18 cellular contexts compared by ENCODE assay signal in the genomic region with DNA sequence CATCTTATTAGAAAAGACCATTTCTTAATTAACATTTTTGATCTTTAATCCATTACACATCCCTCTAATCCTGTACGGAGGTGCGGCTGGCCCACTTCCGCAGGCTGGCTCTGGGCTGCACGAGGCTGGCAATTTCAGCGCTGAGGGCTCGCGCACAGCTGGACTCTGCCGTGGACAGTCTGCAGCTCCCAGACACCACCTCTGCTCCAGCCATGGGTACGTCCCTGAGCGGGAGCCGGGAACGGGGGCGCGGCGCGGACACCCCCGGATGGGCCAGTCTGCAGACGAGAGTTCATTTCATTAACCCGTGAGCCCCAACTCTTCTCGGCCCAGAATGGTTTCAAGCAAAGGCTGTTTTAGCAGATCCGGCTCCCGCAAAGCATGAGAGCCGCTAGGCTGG.
DNase-seq lines count a peak whose midpoint lies in the region; ATAC-seq, FAIRE-seq and TF ChIP-seq lines count a peak whose summit lies in the region.
"Had no signal": no experiment of that assay in that cellular context is flagged by ENCODE, and none has a peak within 500 bp of the region (broad histone marks: within the 10 kb centered on the region; RNA-seq: fewer than 3 reads in every experiment).

No MANE protein-coding gene starts in this region.

- H3K4me1 ChIP-seq in H1 (replicated peaks in 1 of 4; ENCODE audit: control insufficient read depth in 3 of 4, insufficient read depth in 4 of 4, low read length in 3 of 4) (peaks cover 0 to 7% (median 0%) of the 10 kb centered on the region in 4 experiments; a peak in 2 of 7 replicates), neuronal stem cell (ENCODE audit: control insufficient read depth in 2 of 2, insufficient read depth in 1 of 2, low read depth in 1 of 2, low read length in 2 of 2) (peaks cover 0 to 7% of the 10 kb centered on the region in 2 donors)
- H3K4me1 ChIP-seq: Caco-2, HAP-1 had no signal

- no peak for ATAC-seq in HG03135 (IDR thresholded peaks at IDR 0.05; ENCODE audit: unreplicated experiment)
- ATAC-seq: CD8-positive, alpha-beta T cell; GM12878 had no signal

- H3K9ac ChIP-seq in H1 (replicated peaks in 1 of 4; ENCODE audit: extremely low read depth in 1 of 4, low read depth in 3 of 4, low read length in 3 of 4) (no peak overlapping the region), neuronal stem cell (ENCODE audit: low read depth, low read length, poor library complexity) (no peak overlapping the region)
- H3K9ac ChIP-seq: GM23248 had no signal

- 92% methylated on average over 23 of the region's 23 CpGs; no CpG with 5 or more reads in 1 of the 2 experiments for WGBS in H1 (ENCODE audit: extremely low coverage in 1 of 2, insufficient coverage in 1 of 2, insufficient read length in 1 of 2, insufficient replicate concordance in 2 of 2, low coverage in 1 of 2, low lambda C conversion rate in 2 of 2, missing lambda C conversion rate in 1 of 2), 2 experiments
- WGBS in neuronal stem cell (ENCODE audit: extremely low coverage in 2 of 2, insufficient read length in 2 of 2, insufficient replicate concordance in 1 of 2), 2 donors: no CpG with 5 or more reads among the region's 23 CpGs

- no peak overlapping the region for H2AFZ ChIP-seq in H1 (ENCODE audit: low read length)
- H2AFZ ChIP-seq in neuronal stem cell (ENCODE audit: low read length): no peak overlapping the region
- H2AFZ ChIP-seq: GM23248 had no signal

- H3K14ac ChIP-seq in H1 (ENCODE audit: insufficient read length) (no peak overlapping the region), neuronal stem cell (ENCODE audit: low read length) (no peak overlapping the region)

- no peak overlapping the region for H4K91ac ChIP-seq in H1 (replicated peaks; ENCODE audit: insufficient read length, low read length)
- no peak overlapping the region for H4K91ac ChIP-seq in neuronal stem cell (ENCODE audit: low read depth, low read length, poor library complexity)

- H3K79me1 ChIP-seq in H1 (ENCODE audit: low read depth, low read length) (peaks cover 11% of the 10 kb centered on the region), neuronal stem cell (ENCODE audit: low read depth, low read length) (peaks cover 4% of the 10 kb centered on the region)

- H2BK15ac ChIP-seq in H1 (ENCODE audit: low read length): no peak overlapping the region
- no peak overlapping the region for H2BK15ac ChIP-seq in neuronal stem cell (ENCODE audit: low read length)

- no peak for TF ChIP-seq EP300 in H1 (IDR thresholded peaks at IDR 0.05; ENCODE audit: borderline replicate concordance in 1 of 2, low read depth in 2 of 2, low read length in 2 of 2)

- TF ChIP-seq CTCF in H1 (IDR thresholded peaks at IDR 0.05; ENCODE audit: control extremely low read depth in 1 of 3, insufficient read depth in 1 of 3, low read depth in 1 of 3, low read length in 3 of 3): no peak

- H3K4me2 ChIP-seq in H1 (ENCODE audit: insufficient read depth in 1 of 2, low read depth in 2 of 2, low read length in 2 of 2) (no peak overlapping the region), neuronal stem cell (ENCODE audit: insufficient read depth, low read length, poor library complexity, severe bottlenecking) (no peak overlapping the region)

- H4K20me1 ChIP-seq in H1 (replicated peaks in 1 of 2; ENCODE audit: control insufficient read depth in 1 of 2, insufficient read depth in 2 of 2, low read length in 2 of 2): peaks cover 4 to 6% of the 10 kb centered on the region in 2 experiments

- H3K56ac ChIP-seq in H1 (replicated peaks; ENCODE audit: insufficient read length, low read depth, low read length): no peak overlapping the region

- H3K23me2 ChIP-seq in H1 (ENCODE audit: low read depth, low read length): peaks cover 3% of the 10 kb centered on the region

- CTCF ChIA-PET in H1 (lab: Charles Lee; ENCODE audit: partially characterized antibody): no interaction called here

- H3K79me2 ChIP-seq in H1 (ENCODE audit: control insufficient read depth in 1 of 2, insufficient read depth in 2 of 2, low read length in 2 of 2): peaks cover 4 to 40% of the 10 kb centered on the region in 2 experiments; a peak in 3 of 4 replicates

- TF ChIP-seq RAD21 in H1 (IDR thresholded peaks at IDR 0.05 in 1 of 2, conservative IDR thresholded peaks at IDR 0.05 in 1 of 2; ENCODE audit: low read depth in 2 of 2, low read length in 2 of 2): no peak

- H3K27me3 ChIP-seq in H7 (ENCODE audit: control insufficient read depth, insufficient read depth, low read length) (no peaks in the 10 kb centered on the region), H1 (replicated peaks in 1 of 4; ENCODE audit: control insufficient read depth in 3 of 4, extremely low read depth in 1 of 4, insufficient read depth in 3 of 4, low read length in 3 of 4) (no peaks in the 10 kb centered on the region), neuronal stem cell (ENCODE audit: control insufficient read depth in 3 of 3, insufficient read depth in 3 of 3, low read depth in 1 of 3, low read length in 3 of 3) (no peaks in the 10 kb centered on the region)

- H2AK5ac ChIP-seq in H1 (ENCODE audit: low read depth, low read length) (no peak overlapping the region), neuronal stem cell (ENCODE audit: low read depth, low read length) (no peak overlapping the region)

- H3K4me3 ChIP-seq in H7 (ENCODE audit: insufficient read depth, low read depth, low read length): no peak overlapping the region
- no peak overlapping the region for H3K4me3 ChIP-seq in H1 (ENCODE audit: extremely low read depth in 1 of 4, insufficient read depth in 2 of 4, low read depth in 3 of 4, low read length in 4 of 4)
- H3K4me3 ChIP-seq in neuronal stem cell (ENCODE audit: low read length in 2 of 2): no peak overlapping the region
- H3K4me3 ChIP-seq: GM12878, GM23248, HAP-1 had no signal

- DNase-seq in H7: peak; percentile 42
- DNase-seq in H1 (ENCODE audit: low read depth in 1 of 2, low spot score in 2 of 2): no peak
- no peak for DNase-seq in neuronal stem cell (ENCODE audit: low spot score)
- no peak for DNase-seq in HT-29 (ENCODE audit: low spot score)
- no peak for DNase-seq in substantia nigra (lab: John Stamatoyannopoulos, UW)
- DNase-seq: Caco-2; CD4-positive, CD25-positive, alpha-beta regulatory T cell; CD8-positive, alpha-beta T cell; DMS153; DND-41; GM23248; HFFc6 had no signal

- H3K23ac ChIP-seq in H1 (ENCODE audit: insufficient read length): no peak overlapping the region
- peak overlapping the region; percentile 35 for H3K23ac ChIP-seq in neuronal stem cell (ENCODE audit: low read depth, low read length, poor library complexity)

- H3K9me3 ChIP-seq in H1 (ENCODE audit: insufficient read depth in 2 of 2, low read depth in 1 of 2, low read length in 1 of 2) (no peaks in the 10 kb centered on the region), neuronal stem cell (replicated peaks in 1 of 2; ENCODE audit: control insufficient read depth in 2 of 2, insufficient read depth in 1 of 2, low read depth in 1 of 2, low read length in 2 of 2) (no peaks in the 10 kb centered on the region)
- H3K9me3 ChIP-seq: HAP-1 had no signal

- H3K4ac ChIP-seq in H1 (replicated peaks; ENCODE audit: insufficient read length, low read depth, low read length): no peak overlapping the region
- H3K4ac ChIP-seq in neuronal stem cell (ENCODE audit: low read length): no peak overlapping the region

- H2BK5ac ChIP-seq in H1 (ENCODE audit: low read depth, low read length) (no peak overlapping the region), neuronal stem cell (ENCODE audit: low read length) (no peak overlapping the region)

- TF ChIP-seq POLR2A in H1 (IDR thresholded peaks at IDR 0.05; ENCODE audit: control extremely low read depth in 1 of 2, low read depth in 2 of 2, low read length in 2 of 2): no peak

- H3K18ac ChIP-seq in H1 (ENCODE audit: extremely low read depth, low read length): no peak overlapping the region
- peak overlapping the region; percentile 85 for H3K18ac ChIP-seq in neuronal stem cell (ENCODE audit: low read length)

- no peak for FAIRE-seq in H1 (lab: Jason Lieb, UNC)
- FAIRE-seq: G401.6, GM12878, GM19239 had no signal

- H2BK12ac ChIP-seq in H1 (ENCODE audit: low read depth, low read length) (peak overlapping the region; percentile 60; the same call in 1 of the 2 replicates), neuronal stem cell (ENCODE audit: low read length) (no peak overlapping the region)

- POLR2A ChIA-PET in H1 (lab: Charles Lee; ENCODE audit: partially characterized antibody): no interaction called here

- no peak overlapping the region for H3K27ac ChIP-seq in H1 (ENCODE audit: low read depth, low read length)
- no peak overlapping the region for H3K27ac ChIP-seq in neuronal stem cell (replicated peaks; ENCODE audit: low read length)
- no peak overlapping the region for H3K27ac ChIP-seq in substantia nigra (ENCODE audit: low read depth, low read length, poor library complexity, severe bottlenecking)
- H3K27ac ChIP-seq: C4-2B, GM23248 had no signal

- H4K5ac ChIP-seq in H1 (ENCODE audit: insufficient read length, low read depth, low read length): no peak overlapping the region

- H4K8ac ChIP-seq in H1 (ENCODE audit: extremely low read depth, insufficient read depth, low read length) (no peak overlapping the region), neuronal stem cell (ENCODE audit: low read depth, low read length) (no peak overlapping the region)

- H3K36me3 ChIP-seq in H7 (replicated peaks; ENCODE audit: control insufficient read depth, insufficient read depth, low read length) (no peaks in the 10 kb centered on the region; the same call in 1 of the 2 replicates), H1 (ENCODE audit: control insufficient read depth in 2 of 4, insufficient read depth in 4 of 4, low read length in 3 of 4) (no peaks in the 10 kb centered on the region), neuronal stem cell (replicated peaks in 1 of 2; ENCODE audit: control insufficient read depth in 2 of 2, insufficient read depth in 2 of 2, low read length in 2 of 2) (peaks cover 0 to 19% of the 10 kb centered on the region in 2 donors)
- H3K36me3 ChIP-seq: HAP-1 had no signal

- no peak overlapping the region for H2BK20ac ChIP-seq in H1 (ENCODE audit: low read length)

- no peak overlapping the region for H2BK120ac ChIP-seq in H1 (replicated peaks; ENCODE audit: low read depth, low read length)
- H2BK120ac ChIP-seq in neuronal stem cell (ENCODE audit: low read depth, low read length): no peak overlapping the region

TF ChIP-seq in H1, 55 proteins besides CTCF, POLR2A, EP300 and RAD21 (continues in another document):
- TF ChIP-seq YY1 (IDR thresholded peaks at IDR 0.05; ENCODE audit: low read depth, low read length) (no peak), SP4 (IDR thresholded peaks at IDR 0.05; ENCODE audit: low read length) (no peak), CHD2 (IDR thresholded peaks at IDR 0.05; ENCODE audit: low read length) (no peak), BACH1 (IDR thresholded peaks at IDR 0.05; ENCODE audit: low read length) (no peak), POU5F1 (IDR thresholded peaks at IDR 0.05; ENCODE audit: low read depth, low read length) (no peak), JUN (IDR thresholded peaks at IDR 0.05; ENCODE audit: low read depth, low read length) (no peak), GABPA (IDR thresholded peaks at IDR 0.05; ENCODE audit: borderline replicate concordance, insufficient read depth, low read length) (no peak), CREB1 (IDR thresholded peaks at IDR 0.05) (no peak), CTBP2 (IDR thresholded peaks at IDR 0.05; ENCODE audit: borderline replicate concordance, insufficient read depth, insufficient read length, low read length) (no peak), ASH2L (IDR thresholded peaks at IDR 0.05; ENCODE audit: low read length) (no peak)
